26 cellular contexts compared by ENCODE assay signal in the genomic region with DNA sequence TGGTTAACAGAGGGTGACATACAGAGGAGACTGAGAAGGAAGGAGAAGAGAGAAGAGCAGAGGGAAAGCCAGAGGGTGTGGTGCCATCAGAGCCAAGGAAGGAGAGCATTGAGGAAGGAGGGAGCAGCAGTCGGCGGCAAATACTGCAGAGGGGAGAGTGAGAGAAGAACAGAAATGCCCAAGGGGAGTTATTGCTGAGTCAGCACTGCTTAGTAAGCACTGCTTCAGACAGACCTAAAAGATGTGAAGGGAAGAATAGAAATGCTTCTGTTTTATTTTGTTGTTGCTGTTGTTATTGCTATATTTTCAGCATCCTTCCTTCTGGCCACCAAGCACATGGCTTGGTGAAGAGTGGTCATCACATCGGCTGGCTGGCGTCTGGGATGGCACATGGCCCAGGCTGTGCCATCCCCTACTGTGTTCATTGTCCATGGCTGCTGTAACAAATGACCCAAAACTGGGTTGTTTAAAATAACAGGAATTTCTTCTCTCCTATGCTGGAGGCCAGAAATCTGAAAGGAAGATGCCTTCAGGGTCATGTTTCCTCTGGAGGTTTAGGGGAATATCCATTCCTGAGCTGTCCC.
"Had no signal": no experiment of that assay in that cellular context is flagged by ENCODE, and none has a peak within 500 bp of the region (broad histone marks: within the 10 kb centered on the region; RNA-seq: fewer than 3 reads in every experiment).

No MANE protein-coding gene starts in this region.

- H3K79me2 ChIP-seq: hepatocyte, parathyroid adenoma had no signal

- H2AFZ ChIP-seq: hepatocyte, neural progenitor cell, parathyroid adenoma had no signal

- FAIRE-seq: urothelium cell line had no signal

- DNase-seq: islet precursor cell; left ventricle myocardium inferior; naive thymus-derived CD8-positive, alpha-beta T cell; nephron progenitor cell; occipital lobe; psoas muscle; stimulated activated CD4-positive, alpha-beta T cell treated with anti-CD3 and anti-CD28 coated beads, Interleukin-12 subunit alpha, Interleukin-12 subunit beta, amount 100 ng/mL, for 4 hours; stimulated activated CD4-positive, alpha-beta T cell treated with anti-CD3 and anti-CD28 coated beads, Interleukin-15, amount 100 ng/mL, for 24 hours; stimulated activated CD4-positive, alpha-beta T cell treated with anti-CD3 and anti-CD28 coated beads, Interleukin-2, amount 100 ng/mL, for 24 hours; stimulated activated CD4-positive, alpha-beta T cell treated with anti-CD3 and anti-CD28 coated beads, Interleukin-4, amount 100 ng/mL, for 1 hour; stimulated activated naive B cell treated with anti-CD40 and anti-IgM and Interleukin-4, amounts not matched to agents 10 μg/mL and 1 μg/mL and 100 μg/mL, for 72 hours; stimulated activated naive CD8-positive, alpha-beta T cell treated with anti-CD3 and anti-CD28 coated beads, Interleukin-15, Interleukin-2, amounts not matched to agents 100 U/mL and 50 U/mL, for 24 hours; stomach; testis; thyroid gland; trophoblast cell; upper lobe of right lung had no signal

- H3K4me1 Mint-ChIP-seq: naive thymus-derived CD8-positive, alpha-beta T cell; nephron progenitor cell had no signal

- H3K9me3 Mint-ChIP-seq: memory B cell; nephron progenitor cell; neural progenitor cell; stimulated activated naive B cell treated with anti-CD40 and anti-IgM and Interleukin-4, amounts not matched to agents 10 μg/mL and 1 μg/mL and 100 μg/mL, for 72 hours had no signal

- H3K27ac Mint-ChIP-seq: memory B cell; nephron progenitor cell; neural progenitor cell; stimulated activated naive B cell treated with anti-CD40 and anti-IgM and Interleukin-4, amounts not matched to agents 10 μg/mL and 1 μg/mL and 100 μg/mL, for 72 hours had no signal

- H3K4me1 ChIP-seq: left ventricle myocardium inferior, neural progenitor cell, parathyroid adenoma, psoas muscle, stomach, testis, thyroid gland, upper lobe of right lung had no signal

- H3K9ac ChIP-seq: neural progenitor cell, parathyroid adenoma had no signal

- H3K36me3 ChIP-seq: left ventricle myocardium inferior, neural progenitor cell, stomach, thyroid gland, upper lobe of right lung had no signal

- H3K36me3 Mint-ChIP-seq: memory B cell; naive thymus-derived CD8-positive, alpha-beta T cell; neural progenitor cell; stimulated activated naive B cell treated with anti-CD40 and anti-IgM and Interleukin-4, amounts not matched to agents 10 μg/mL and 1 μg/mL and 100 μg/mL, for 72 hours had no signal

- H3K4me2 ChIP-seq: hepatocyte, neural progenitor cell had no signal

- H3K27ac ChIP-seq: hepatocyte, left ventricle myocardium inferior, neural progenitor cell, neutrophil, parathyroid adenoma, psoas muscle, skin epidermis, stomach, testis, thyroid gland, upper lobe of right lung had no signal

- ATAC-seq: naive thymus-derived CD8-positive, alpha-beta T cell; psoas muscle; sciatic nerve; stimulated activated naive B cell treated with anti-CD40 and anti-IgM and Interleukin-4, amounts not matched to agents 10 μg/mL and 1 μg/mL and 100 μg/mL, for 72 hours; stimulated activated naive CD8-positive, alpha-beta T cell treated with anti-CD3 and anti-CD28 coated beads, Interleukin-15, Interleukin-2, amounts not matched to agents 100 U/mL and 50 U/mL, for 24 hours; upper lobe of right lung had no signal

- H3K27me3 ChIP-seq: hepatocyte, neural progenitor cell, neutrophil, stomach, testis, thyroid gland, upper lobe of right lung had no signal

- H3K4me3 ChIP-seq: hepatocyte, left ventricle myocardium inferior, lung, neural progenitor cell, psoas muscle, skin epidermis, stomach, testis, thyroid gland, upper lobe of right lung had no signal

- H3K4me3 Mint-ChIP-seq: memory B cell; naive thymus-derived CD8-positive, alpha-beta T cell; nephron progenitor cell; neural progenitor cell; stimulated activated naive B cell treated with anti-CD40 and anti-IgM and Interleukin-4, amounts not matched to agents 10 μg/mL and 1 μg/mL and 100 μg/mL, for 72 hours had no signal

- H3K9me3 ChIP-seq: left ventricle myocardium inferior, neutrophil, psoas muscle, stomach, testis, thyroid gland, upper lobe of right lung had no signal
